In genomic region chr7:123227666-123228065, GRCh38 we compare ENCODE assay signal across 1 cellular context.
TF ChIP-seq lines count a peak whose summit lies in the region.

No MANE protein-coding gene starts in this region.

TF ChIP-seq in H1, 55 proteins besides CTCF, POLR2A, EP300 and RAD21:
- 0 out of 2 replicates have a peak, but pooled peaks have one; percentile 65 for TF ChIP-seq TCF12 (IDR thresholded peaks at IDR 0.05; ENCODE audit: low read depth, low read length)
